In genomic region chr1:178031856-178032320, GRCh38 we compare ENCODE assay signal across 8 cellular contexts.
DNase-seq lines count a peak whose midpoint lies in the region; ATAC-seq and TF ChIP-seq lines count a peak whose summit lies in the region.

No MANE protein-coding gene starts in this region.

- H3K36me3 ChIP-seq in BJ (ENCODE audit: control insufficient read depth, insufficient read depth, low read length) (no peaks in the 10 kb centered on the region), neural cell (ENCODE audit: insufficient read depth, low read length) (no peaks in the 10 kb centered on the region)
- H3K36me3 ChIP-seq in CD4-positive, alpha-beta memory T cell (ENCODE audit: insufficient read depth, low read length): no peaks in the 10 kb centered on the region

- H3K27me3 Mint-ChIP-seq in CD4-positive, alpha-beta memory T cell: peaks cover 0 to 5% of the 10 kb centered on the region in 2 donors

- H3K9me2 ChIP-seq in neural cell (ENCODE audit: insufficient read depth, low read length): no peaks in the 10 kb centered on the region

- TF ChIP-seq RAD21 in neural cell (conservative IDR thresholded peaks at IDR 0.05): peak; percentile 44

- peaks cover 0 to 9% (median under 1%) of the 10 kb centered on the region in 8 donors for H3K9me3 Mint-ChIP-seq in CD4-positive, alpha-beta memory T cell

- TF ChIP-seq CTCF in BJ (IDR thresholded peaks at IDR 0.05; ENCODE audit: insufficient read depth, low read depth, low read length) (peak; percentile 87), fibroblast of pulmonary artery (IDR thresholded peaks at IDR 0.05; ENCODE audit: low read length, missing control alignments) (peak; percentile 93), neural cell (IDR thresholded peaks at IDR 0.05; ENCODE audit: poor library complexity, severe bottlenecking) (peak; percentile 52)

- no peaks in the 10 kb centered on the region for H3K36me3 Mint-ChIP-seq in CD4-positive, alpha-beta memory T cell

- no peaks in the 10 kb centered on the region for H3K9me3 ChIP-seq in neural cell (ENCODE audit: low read length)
- no peaks in the 10 kb centered on the region for H3K9me3 ChIP-seq in CD4-positive, alpha-beta memory T cell (ENCODE audit: control insufficient read depth in 1 of 2, low read length in 2 of 2)

- ATAC-seq in GM18511 (IDR thresholded peaks at IDR 0.05; ENCODE audit: unreplicated experiment): peak; percentile 93
- ATAC-seq in HG02885 (IDR thresholded peaks at IDR 0.05; ENCODE audit: poor library complexity, unreplicated experiment): peak; percentile 97

- no peaks in the 10 kb centered on the region for H4K20me1 ChIP-seq in neural cell (ENCODE audit: insufficient read depth)

- H3K4me3 ChIP-seq in BJ (ENCODE audit: low read depth, low read length): no peak overlapping the region
- H3K4me3 ChIP-seq in fibroblast of pulmonary artery (replicated peaks; ENCODE audit: low read depth, low read length): no peak overlapping the region
- no peak overlapping the region for H3K4me3 ChIP-seq in neural cell (ENCODE audit: low read length)
- no peak overlapping the region for H3K4me3 ChIP-seq in CD4-positive, alpha-beta memory T cell (ENCODE audit: low read length in 2 of 2)

- intact Hi-C loops in CD4-positive, alpha-beta memory T cell (cut with micrococcal nuclease): no loop called here

- DNase-seq in BJ (ENCODE audit: low read depth): peak; percentile 41
- DNase-seq in NCI-H1436 (lab: John Stamatoyannopoulos, UW): peak; percentile 71
- DNase-seq in T1000 (lab: John Stamatoyannopoulos, UW): peak; percentile 72
- peak; percentile 97 for DNase-seq in fibroblast of pulmonary artery (ENCODE audit: low read depth)
- DNase-seq in CD4-positive, alpha-beta memory T cell: no peak

- H3F3A ChIP-seq in neural cell (ENCODE audit: insufficient read depth, low read length, poor library complexity, severe bottlenecking): no peaks in the 10 kb centered on the region

- H3K4me1 Mint-ChIP-seq in CD4-positive, alpha-beta memory T cell: no peaks in the 10 kb centered on the region

- no peak for TF ChIP-seq EP300 in neural cell (conservative IDR thresholded peaks at IDR 0.05; ENCODE audit: poor library complexity, severe bottlenecking)

- no peak overlapping the region for H3K9ac ChIP-seq in neural cell (ENCODE audit: low read length)

- H3K27me3 ChIP-seq in BJ (ENCODE audit: control insufficient read depth, insufficient read depth, low read length) (no peaks in the 10 kb centered on the region), neural cell (ENCODE audit: insufficient read depth, low read depth, low read length) (no peaks in the 10 kb centered on the region)
- no peaks in the 10 kb centered on the region for H3K27me3 ChIP-seq in CD4-positive, alpha-beta memory T cell (ENCODE audit: insufficient read depth, low read length)

- H3K4me3 Mint-ChIP-seq in CD4-positive, alpha-beta memory T cell: no peak overlapping the region

- CTCF ChIA-PET in BJ (lab: Yijun Ruan, JAX): interaction anchor here (0.6 to 6.9 kb wide), 45 partner anchors 10 to 1015 kb away, joined by 3 to 60 read pairs (median 3); partner anchors contain the start of gene RASAL2
- CTCF ChIA-PET in CD4-positive, alpha-beta memory T cell (lab: Charles Lee; ENCODE audit: partially characterized antibody): interaction anchor here (1.5 kb wide), 1 partner anchor 10 kb away, joined by 3 read pairs; no protein-coding TSS in a partner anchor

- POLR2A ChIA-PET in BJ (lab: Charles Lee): no interaction called here
- POLR2A ChIA-PET in CD4-positive, alpha-beta memory T cell (lab: Charles Lee; ENCODE audit: partially characterized antibody): no interaction called here

- no peak overlapping the region for H3K4me2 ChIP-seq in neural cell (ENCODE audit: low read length)

- no peak overlapping the region for H3K27ac ChIP-seq in neural cell (ENCODE audit: low read length)
- H3K27ac ChIP-seq in CD4-positive, alpha-beta memory T cell (ENCODE audit: low read depth, low read length): no peak overlapping the region

- no peaks in the 10 kb centered on the region for H3K79me2 ChIP-seq in neural cell (replicated peaks; ENCODE audit: insufficient read depth, low read length)

- H2AFZ ChIP-seq in neural cell (ENCODE audit: low read depth, low read length): no peak overlapping the region

- H3K4me1 ChIP-seq in CD4-positive, alpha-beta memory T cell (ENCODE audit: insufficient read depth, low read length): no peaks in the 10 kb centered on the region

- no peak overlapping the region for H3K27ac Mint-ChIP-seq in CD4-positive, alpha-beta memory T cell

TF ChIP-seq in neural cell, 6 proteins besides CTCF, POLR2A, EP300 and RAD21:
- TF ChIP-seq SMC3 (conservative IDR thresholded peaks at IDR 0.05; ENCODE audit: poor library complexity): peak; percentile 42
- TF ChIP-seq EZH2 (IDR thresholded peaks at IDR 0.05; ENCODE audit: borderline replicate concordance, insufficient read depth, low read length, poor library complexity, severe bottlenecking): no peak

Comparison
In these comparisons a context has a peak if more than half of its experiments do, and no peak if none do; other contexts are left out.
1. DNase-seq: peak in BJ (single experiment), NCI-H1436 (single experiment), T1000 (single experiment) and fibroblast of pulmonary artery (single experiment); none in CD4-positive, alpha-beta memory T cell (0 of 5).
2. Peak in every context shown above with its lines, with median percentiles within 50 percentile points of each other: CTCF ChIP-seq.